Comparison of ENCODE assay signal across 1 cellular context in the genomic region with DNA sequence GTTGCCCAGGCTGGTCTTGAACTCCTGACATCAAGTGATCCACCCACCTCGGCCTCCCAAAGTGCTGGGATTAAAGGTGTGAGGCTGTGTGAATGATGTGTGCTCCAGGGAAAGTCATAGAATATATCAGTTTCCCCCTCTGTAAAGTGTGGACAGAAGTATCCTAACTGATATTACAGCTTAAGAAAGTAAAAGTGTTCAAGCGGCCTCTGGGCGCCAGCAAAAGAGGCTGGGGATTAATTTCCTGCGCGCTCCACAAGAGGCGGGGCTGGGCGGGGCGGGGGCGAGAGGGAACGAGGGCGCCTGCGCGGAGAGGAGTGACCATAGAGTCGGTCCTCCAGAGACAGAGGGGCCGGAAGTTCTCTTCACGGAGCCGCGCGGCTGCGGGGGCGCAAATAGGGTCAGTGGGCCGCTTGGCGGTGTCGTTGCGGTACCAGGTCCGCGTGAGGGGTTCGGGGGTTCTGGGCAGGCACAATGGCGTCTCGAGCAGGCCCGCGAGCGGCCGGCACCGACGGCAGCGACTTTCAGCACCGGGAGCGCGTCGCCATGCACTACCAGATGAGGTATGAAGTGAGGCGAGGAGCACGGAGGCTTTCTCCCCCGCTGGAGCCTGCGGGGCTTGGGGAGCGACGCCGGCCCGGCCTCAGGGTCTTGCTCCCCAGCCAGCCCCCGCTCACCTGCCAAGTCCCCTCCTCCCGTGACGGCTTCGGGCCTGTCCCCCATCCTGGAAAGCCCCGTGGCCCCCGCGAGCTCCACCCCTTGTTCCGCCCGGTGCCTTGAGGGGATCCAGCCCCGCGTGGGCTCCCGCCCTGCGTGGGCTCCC.
TF ChIP-seq lines count a peak whose summit lies in the region.

TSS of gene JAGN1 (plus strand) at position 362 of the 823 bp plus-strand sequence. CDS start at position 475, 113 bp downstream.

TF ChIP-seq in HEK293, 187 proteins besides CTCF, POLR2A, EP300 and RAD21 (continued from another document and continues in another):
- TF ChIP-seq ZFP41 (tag by site-specific recombination; IDR thresholded peaks at IDR 0.05; ENCODE audit: borderline replicate concordance): 0 out of 2 replicates have a peak, but pooled peaks have one; percentile 28
- TF ChIP-seq, protein P1, sequence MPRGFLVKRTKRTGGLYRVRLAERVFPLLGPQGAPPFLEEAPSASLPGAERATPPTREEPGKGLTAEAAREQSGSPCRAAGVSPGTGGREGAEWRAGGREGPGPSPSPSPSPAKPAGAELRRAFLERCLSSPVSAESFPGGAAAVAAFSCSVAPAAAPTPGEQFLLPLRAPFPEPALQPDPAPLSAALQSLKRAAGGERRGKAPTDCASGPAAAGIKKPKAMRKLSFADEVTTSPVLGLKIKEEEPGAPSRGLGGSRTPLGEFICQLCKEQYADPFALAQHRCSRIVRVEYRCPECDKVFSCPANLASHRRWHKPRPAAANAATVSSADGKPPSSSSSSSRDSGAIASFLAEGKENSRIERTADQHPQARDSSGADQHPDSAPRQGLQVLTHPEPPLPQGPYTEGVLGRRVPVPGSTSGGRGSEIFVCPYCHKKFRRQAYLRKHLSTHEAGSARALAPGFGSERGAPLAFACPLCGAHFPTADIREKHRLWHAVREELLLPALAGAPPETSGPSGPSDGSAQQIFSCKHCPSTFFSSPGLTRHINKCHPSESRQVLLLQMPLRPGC (tag by site-specific recombination; IDR thresholded peaks at IDR 0.05): peak; percentile 87; the same call in 1 of the 2 replicates
- TF ChIP-seq ZNF76 (tag by site-specific recombination; IDR thresholded peaks at IDR 0.05; ENCODE audit: borderline replicate concordance, low read depth): peak; percentile 76; the same call in 1 of the 2 replicates
- TF ChIP-seq ZNF24 (tag by site-specific recombination; IDR thresholded peaks at IDR 0.05): peak; percentile 73
- TF ChIP-seq ZNF785 (tag by site-specific recombination; IDR thresholded peaks at IDR 0.05): peak; percentile 73; the same call in 1 of the 2 replicates
- TF ChIP-seq TCF7L2 (IDR thresholded peaks at IDR 0.05; ENCODE audit: borderline replicate concordance, low read depth, low read length): no peak
- TF ChIP-seq ZNF558 (tag by site-specific recombination; IDR thresholded peaks at IDR 0.05): no peak
- TF ChIP-seq ZNF280C (tag by site-specific recombination; IDR thresholded peaks at IDR 0.05): no peak
- TF ChIP-seq, protein P2, sequence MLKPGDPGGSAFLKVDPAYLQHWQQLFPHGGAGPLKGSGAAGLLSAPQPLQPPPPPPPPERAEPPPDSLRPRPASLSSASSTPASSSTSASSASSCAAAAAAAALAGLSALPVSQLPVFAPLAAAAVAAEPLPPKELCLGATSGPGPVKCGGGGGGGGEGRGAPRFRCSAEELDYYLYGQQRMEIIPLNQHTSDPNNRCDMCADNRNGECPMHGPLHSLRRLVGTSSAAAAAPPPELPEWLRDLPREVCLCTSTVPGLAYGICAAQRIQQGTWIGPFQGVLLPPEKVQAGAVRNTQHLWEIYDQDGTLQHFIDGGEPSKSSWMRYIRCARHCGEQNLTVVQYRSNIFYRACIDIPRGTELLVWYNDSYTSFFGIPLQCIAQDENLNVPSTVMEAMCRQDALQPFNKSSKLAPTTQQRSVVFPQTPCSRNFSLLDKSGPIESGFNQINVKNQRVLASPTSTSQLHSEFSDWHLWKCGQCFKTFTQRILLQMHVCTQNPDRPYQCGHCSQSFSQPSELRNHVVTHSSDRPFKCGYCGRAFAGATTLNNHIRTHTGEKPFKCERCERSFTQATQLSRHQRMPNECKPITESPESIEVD (tag by site-specific recombination; IDR thresholded peaks at IDR 0.05): no peak
- TF ChIP-seq ZNF660 (tag by site-specific recombination; IDR thresholded peaks at IDR 0.05): peak; percentile 92
- TF ChIP-seq, protein P3, sequence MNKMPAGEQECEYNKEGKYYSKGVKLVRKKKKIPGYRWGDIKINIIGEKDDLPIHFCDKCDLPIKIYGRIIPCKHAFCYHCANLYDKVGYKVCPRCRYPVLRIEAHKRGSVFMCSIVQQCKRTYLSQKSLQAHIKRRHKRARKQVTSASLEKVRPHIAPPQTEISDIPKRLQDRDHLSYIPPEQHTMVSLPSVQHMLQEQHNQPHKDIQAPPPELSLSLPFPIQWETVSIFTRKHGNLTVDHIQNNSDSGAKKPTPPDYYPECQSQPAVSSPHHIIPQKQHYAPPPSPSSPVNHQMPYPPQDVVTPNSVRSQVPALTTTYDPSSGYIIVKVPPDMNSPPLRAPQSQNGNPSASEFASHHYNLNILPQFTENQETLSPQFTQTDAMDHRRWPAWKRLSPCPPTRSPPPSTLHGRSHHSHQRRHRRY (tag by site-specific recombination; IDR thresholded peaks at IDR 0.05): no peak
- TF ChIP-seq ZNF777 (tag by site-specific recombination; IDR thresholded peaks at IDR 0.05; ENCODE audit: borderline replicate concordance): peak; percentile 26; the same call in 1 of the 2 replicates
- TF ChIP-seq ZNF133 (tag by site-specific recombination; IDR thresholded peaks at IDR 0.05): peak; percentile 38; the same call in 1 of the 2 replicates
- no peak for TF ChIP-seq ZNF169 (tag by site-specific recombination; IDR thresholded peaks at IDR 0.05)
- TF ChIP-seq ZBTB17 (tag by site-specific recombination; IDR thresholded peaks at IDR 0.05): peak; percentile 57; the same call in 1 of the 2 replicates
- TF ChIP-seq ZNF391 (tag by site-specific recombination; IDR thresholded peaks at IDR 0.05; ENCODE audit: borderline replicate concordance, low read depth): peak; percentile 23; the same call in 1 of the 2 replicates
- TF ChIP-seq ZNF350 (tag by site-specific recombination; IDR thresholded peaks at IDR 0.05): no peak
- TF ChIP-seq, protein P4, sequence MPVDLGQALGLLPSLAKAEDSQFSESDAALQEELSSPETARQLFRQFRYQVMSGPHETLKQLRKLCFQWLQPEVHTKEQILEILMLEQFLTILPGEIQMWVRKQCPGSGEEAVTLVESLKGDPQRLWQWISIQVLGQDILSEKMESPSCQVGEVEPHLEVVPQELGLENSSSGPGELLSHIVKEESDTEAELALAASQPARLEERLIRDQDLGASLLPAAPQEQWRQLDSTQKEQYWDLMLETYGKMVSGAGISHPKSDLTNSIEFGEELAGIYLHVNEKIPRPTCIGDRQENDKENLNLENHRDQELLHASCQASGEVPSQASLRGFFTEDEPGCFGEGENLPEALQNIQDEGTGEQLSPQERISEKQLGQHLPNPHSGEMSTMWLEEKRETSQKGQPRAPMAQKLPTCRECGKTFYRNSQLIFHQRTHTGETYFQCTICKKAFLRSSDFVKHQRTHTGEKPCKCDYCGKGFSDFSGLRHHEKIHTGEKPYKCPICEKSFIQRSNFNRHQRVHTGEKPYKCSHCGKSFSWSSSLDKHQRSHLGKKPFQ (tag by site-specific recombination; IDR thresholded peaks at IDR 0.05): no peak
- TF ChIP-seq ZNF121 (tag by site-specific recombination; IDR thresholded peaks at IDR 0.05): no peak
- peak; percentile 76 for TF ChIP-seq ZNF2 (tag by site-specific recombination; IDR thresholded peaks at IDR 0.05)
- no peak for TF ChIP-seq ZNF404 (tag by site-specific recombination; IDR thresholded peaks at IDR 0.05)
- peak; percentile 65 for TF ChIP-seq ZBTB8A (tag by site-specific recombination; IDR thresholded peaks at IDR 0.05)
- TF ChIP-seq, protein P5, sequence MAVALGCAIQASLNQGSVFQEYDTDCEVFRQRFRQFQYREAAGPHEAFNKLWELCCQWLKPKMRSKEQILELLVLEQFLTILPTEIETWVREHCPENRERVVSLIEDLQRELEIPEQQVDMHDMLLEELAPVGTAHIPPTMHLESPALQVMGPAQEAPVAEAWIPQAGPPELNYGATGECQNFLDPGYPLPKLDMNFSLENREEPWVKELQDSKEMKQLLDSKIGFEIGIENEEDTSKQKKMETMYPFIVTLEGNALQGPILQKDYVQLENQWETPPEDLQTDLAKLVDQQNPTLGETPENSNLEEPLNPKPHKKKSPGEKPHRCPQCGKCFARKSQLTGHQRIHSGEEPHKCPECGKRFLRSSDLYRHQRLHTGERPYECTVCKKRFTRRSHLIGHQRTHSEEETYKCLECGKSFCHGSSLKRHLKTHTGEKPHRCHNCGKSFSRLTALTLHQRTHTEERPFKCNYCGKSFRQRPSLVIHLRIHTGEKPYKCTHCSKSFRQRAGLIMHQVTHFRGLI (tag by site-specific recombination; IDR thresholded peaks at IDR 0.05): peak; percentile 54; the same call in 1 of the 2 replicates
- TF ChIP-seq YY1 (tag by site-specific recombination; IDR thresholded peaks at IDR 0.05): peak; percentile 78; the same call in 1 of the 2 replicates
- TF ChIP-seq, protein P6, sequence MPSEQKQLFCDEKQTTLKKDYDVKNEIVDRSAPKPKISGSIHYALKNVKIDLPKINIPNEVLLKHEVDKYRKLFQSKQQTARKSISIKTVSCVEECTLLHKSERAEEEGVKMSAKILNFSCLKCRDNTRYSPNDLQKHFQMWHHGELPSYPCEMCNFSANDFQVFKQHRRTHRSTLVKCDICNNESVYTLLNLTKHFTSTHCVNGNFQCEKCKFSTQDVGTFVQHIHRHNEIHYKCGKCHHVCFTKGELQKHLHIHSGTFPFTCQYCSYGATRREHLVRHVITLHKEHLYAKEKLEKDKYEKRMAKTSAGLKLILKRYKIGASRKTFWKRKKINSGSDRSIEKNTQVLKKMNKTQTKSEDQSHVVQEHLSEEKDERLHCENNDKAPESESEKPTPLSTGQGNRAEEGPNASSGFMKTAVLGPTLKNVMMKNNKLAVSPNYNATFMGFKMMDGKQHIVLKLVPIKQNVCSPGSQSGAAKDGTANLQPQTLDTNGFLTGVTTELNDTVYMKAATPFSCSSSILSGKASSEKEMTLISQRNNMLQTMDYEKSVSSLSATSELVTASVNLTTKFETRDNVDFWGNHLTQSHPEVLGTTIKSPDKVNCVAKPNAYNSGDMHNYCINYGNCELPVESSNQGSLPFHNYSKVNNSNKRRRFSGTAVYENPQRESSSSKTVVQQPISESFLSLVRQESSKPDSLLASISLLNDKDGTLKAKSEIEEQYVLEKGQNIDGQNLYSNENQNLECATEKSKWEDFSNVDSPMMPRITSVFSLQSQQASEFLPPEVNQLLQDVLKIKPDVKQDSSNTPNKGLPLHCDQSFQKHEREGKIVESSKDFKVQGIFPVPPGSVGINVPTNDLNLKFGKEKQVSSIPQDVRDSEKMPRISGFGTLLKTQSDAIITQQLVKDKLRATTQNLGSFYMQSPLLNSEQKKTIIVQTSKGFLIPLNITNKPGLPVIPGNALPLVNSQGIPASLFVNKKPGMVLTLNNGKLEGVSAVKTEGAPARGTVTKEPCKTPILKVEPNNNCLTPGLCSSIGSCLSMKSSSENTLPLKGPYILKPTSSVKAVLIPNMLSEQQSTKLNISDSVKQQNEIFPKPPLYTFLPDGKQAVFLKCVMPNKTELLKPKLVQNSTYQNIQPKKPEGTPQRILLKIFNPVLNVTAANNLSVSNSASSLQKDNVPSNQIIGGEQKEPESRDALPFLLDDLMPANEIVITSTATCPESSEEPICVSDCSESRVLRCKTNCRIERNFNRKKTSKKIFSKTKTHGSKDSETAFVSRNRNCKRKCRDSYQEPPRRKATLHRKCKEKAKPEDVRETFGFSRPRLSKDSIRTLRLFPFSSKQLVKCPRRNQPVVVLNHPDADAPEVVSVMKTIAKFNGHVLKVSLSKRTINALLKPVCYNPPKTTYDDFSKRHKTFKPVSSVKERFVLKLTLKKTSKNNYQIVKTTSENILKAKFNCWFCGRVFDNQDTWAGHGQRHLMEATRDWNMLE (tag by site-specific recombination; conservative IDR thresholded peaks at IDR 0.05; ENCODE audit: low read depth): peak; percentile 66
- TF ChIP-seq, protein P7, sequence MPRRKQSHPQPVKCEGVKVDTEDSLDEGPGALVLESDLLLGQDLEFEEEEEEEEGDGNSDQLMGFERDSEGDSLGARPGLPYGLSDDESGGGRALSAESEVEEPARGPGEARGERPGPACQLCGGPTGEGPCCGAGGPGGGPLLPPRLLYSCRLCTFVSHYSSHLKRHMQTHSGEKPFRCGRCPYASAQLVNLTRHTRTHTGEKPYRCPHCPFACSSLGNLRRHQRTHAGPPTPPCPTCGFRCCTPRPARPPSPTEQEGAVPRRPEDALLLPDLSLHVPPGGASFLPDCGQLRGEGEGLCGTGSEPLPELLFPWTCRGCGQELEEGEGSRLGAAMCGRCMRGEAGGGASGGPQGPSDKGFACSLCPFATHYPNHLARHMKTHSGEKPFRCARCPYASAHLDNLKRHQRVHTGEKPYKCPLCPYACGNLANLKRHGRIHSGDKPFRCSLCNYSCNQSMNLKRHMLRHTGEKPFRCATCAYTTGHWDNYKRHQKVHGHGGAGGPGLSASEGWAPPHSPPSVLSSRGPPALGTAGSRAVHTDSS (tag by site-specific recombination; IDR thresholded peaks at IDR 0.05): no peak
- no peak for TF ChIP-seq SCRT1 (tag by site-specific recombination; IDR thresholded peaks at IDR 0.05; ENCODE audit: borderline replicate concordance)
- TF ChIP-seq, protein P8, sequence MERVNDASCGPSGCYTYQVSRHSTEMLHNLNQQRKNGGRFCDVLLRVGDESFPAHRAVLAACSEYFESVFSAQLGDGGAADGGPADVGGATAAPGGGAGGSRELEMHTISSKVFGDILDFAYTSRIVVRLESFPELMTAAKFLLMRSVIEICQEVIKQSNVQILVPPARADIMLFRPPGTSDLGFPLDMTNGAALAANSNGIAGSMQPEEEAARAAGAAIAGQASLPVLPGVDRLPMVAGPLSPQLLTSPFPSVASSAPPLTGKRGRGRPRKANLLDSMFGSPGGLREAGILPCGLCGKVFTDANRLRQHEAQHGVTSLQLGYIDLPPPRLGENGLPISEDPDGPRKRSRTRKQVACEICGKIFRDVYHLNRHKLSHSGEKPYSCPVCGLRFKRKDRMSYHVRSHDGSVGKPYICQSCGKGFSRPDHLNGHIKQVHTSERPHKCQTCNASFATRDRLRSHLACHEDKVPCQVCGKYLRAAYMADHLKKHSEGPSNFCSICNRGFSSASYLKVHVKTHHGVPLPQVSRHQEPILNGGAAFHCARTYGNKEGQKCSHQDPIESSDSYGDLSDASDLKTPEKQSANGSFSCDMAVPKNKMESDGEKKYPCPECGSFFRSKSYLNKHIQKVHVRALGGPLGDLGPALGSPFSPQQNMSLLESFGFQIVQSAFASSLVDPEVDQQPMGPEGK (tag by site-specific recombination; IDR thresholded peaks at IDR 0.05): peak; percentile 97
- peak; percentile 64; the same call in 1 of the 2 replicates for TF ChIP-seq KLF9 (tag by site-specific recombination; IDR thresholded peaks at IDR 0.05; ENCODE audit: low read depth)
